28 cellular contexts compared by ENCODE assay signal in genomic region chr12:45166056-45166455, GRCh38. TPM values are rescaled to one million over a fixed set of nuclear protein-coding genes. Genes with fewer than 3 reads are reported as not detected.
DNase-seq lines count a peak whose midpoint lies in the region; ATAC-seq and TF ChIP-seq lines count a peak whose summit lies in the region.
"Had no signal": no experiment of that assay in that cellular context is flagged by ENCODE, and none has a peak within 500 bp of the region (broad histone marks: within the 10 kb centered on the region; RNA-seq: fewer than 3 reads in every experiment).

No MANE protein-coding gene starts in this region.

- H3K4me2 ChIP-seq in IMR-90 (ENCODE audit: low read depth, low read length), result no peak overlapping the region
- H3K4me2 ChIP-seq: BLaER1 treated with 17β-estradiol and CSF1 and Interleukin-3, amounts not matched to agents 10 nM and 100 nM had no signal

- peak; percentile 46 for DNase-seq in AG10803 (ENCODE audit: low read depth)
- peak; percentile 3 for DNase-seq in IMR-90
- DNase-seq in fibroblast of the aortic adventitia (ENCODE audit: low read depth), result peak; percentile 82
- no peak for DNase-seq in gastrocnemius medialis
- DNase-seq in NCI-H2171 treated with DMSO at 0.1 percent for 48 hours (lab: John Stamatoyannopoulos, UW), result no peak
- DNase-seq: ACHN; activated CD4-positive, alpha-beta memory T cell treated with anti-CD3 and anti-CD28 coated beads for 36 hours; activated CD4-positive, alpha-beta T cell treated with anti-CD3 and anti-CD28 coated beads for 1 hour; activated naive CD4-positive, alpha-beta T cell treated with Interleukin-2 at 50 U/mL for 16 hours; amniotic stem cell; DMS153; effector CD4-positive, alpha-beta T cell; H9; head of caudate nucleus; Kasumi-1; NCI-H1436; NCI-H2081 treated with DMSO at 0.1 percent for 48 hours; NCI-H226; NCI-H69; SHP77 treated with DMSO at 0.1 percent for 48 hours; stimulated activated naive CD8-positive, alpha-beta T cell treated with anti-CD3 and anti-CD28 coated beads, Interleukin-15, amount 100 ng/mL, for 72 hours; uterus had no signal

- no peaks in the 10 kb centered on the region for H3K36me3 ChIP-seq in IMR-90 (ENCODE audit: control insufficient read depth, insufficient read depth, low read length)
- no peaks in the 10 kb centered on the region for H3K36me3 ChIP-seq in gastrocnemius medialis
- H3K36me3 ChIP-seq: BLaER1 treated with 17β-estradiol and CSF1 and Interleukin-3, amounts not matched to agents 10 nM and 100 nM; breast epithelium; uterus had no signal

- H2BK5ac ChIP-seq in IMR-90 (ENCODE audit: low read depth, low read length, poor library complexity, severe bottlenecking), result no peak overlapping the region

- H3K18ac ChIP-seq in IMR-90 (ENCODE audit: low read depth, low read length), result no peak overlapping the region

- H2AK5ac ChIP-seq in IMR-90 (ENCODE audit: low read depth, low read length), result no peak overlapping the region

- no peak overlapping the region for H4K8ac ChIP-seq in IMR-90 (ENCODE audit: low read depth in 2 of 2, low read length in 2 of 2)

- no peak overlapping the region for H2BK15ac ChIP-seq in IMR-90 (ENCODE audit: low read depth, low read length)

- H3K14ac ChIP-seq in IMR-90 (replicated peaks; ENCODE audit: low read depth, low read length), result no peak overlapping the region

- no peaks in the 10 kb centered on the region for H3K79me1 ChIP-seq in IMR-90 (ENCODE audit: low read depth in 1 of 2, low read length in 2 of 2)

- no TSS peak for BruUV-seq in IMR-90 (replicated peaks; lab: Mats Ljungman, UMichigan)

- H2AK9ac ChIP-seq in IMR-90 (replicated peaks; ENCODE audit: low read depth, low read length, poor library complexity), result no peak overlapping the region

- no peak overlapping the region for H2AFZ ChIP-seq in IMR-90 (replicated peaks; ENCODE audit: low read length, poor library complexity)
- H2AFZ ChIP-seq: parathyroid adenoma had no signal

- H3K9ac ChIP-seq in IMR-90 (ENCODE audit: low read depth, low read length), result no peak overlapping the region
- H3K9ac ChIP-seq: BLaER1 treated with 17β-estradiol and CSF1 and Interleukin-3, amounts not matched to agents 10 nM and 100 nM; parathyroid adenoma had no signal

- POLR2A ChIA-PET in IMR-90 (lab: Charles Lee; ENCODE audit: unreplicated experiment), result no interaction called here

- H3K4me3 ChIP-seq in AG10803 (ENCODE audit: low read length) (no peak overlapping the region), IMR-90 (ENCODE audit: insufficient read depth, low read depth, low read length) (no peak overlapping the region), fibroblast of the aortic adventitia (ENCODE audit: low read depth, low read length) (no peak overlapping the region), gastrocnemius medialis (no peak overlapping the region)
- H3K4me3 ChIP-seq: BLaER1 treated with 17β-estradiol and CSF1 and Interleukin-3, amounts not matched to agents 10 nM and 100 nM; breast epithelium; uterus had no signal

- H3K27me3 ChIP-seq in IMR-90 (ENCODE audit: control insufficient read depth, insufficient read depth, low read length), result peaks cover 3% of the 10 kb centered on the region; the same call in 1 of the 2 replicates
- H3K27me3 ChIP-seq in gastrocnemius medialis, result no peaks in the 10 kb centered on the region
- H3K27me3 ChIP-seq: BLaER1 treated with 17β-estradiol and CSF1 and Interleukin-3, amounts not matched to agents 10 nM and 100 nM; breast epithelium; uterus had no signal

- in situ Hi-C loops in IMR-90 (cut with MboI; ENCODE audit: low sequenced_read_pairs) (loop anchor here (10.0 kb wide), 1 partner anchor 579 kb away; no protein-coding TSS in a partner anchor), gastrocnemius medialis (cut with MboI; ENCODE audit: low sequenced_read_pairs in 4 of 4) (no loop called here)

- H4K20me1 ChIP-seq in IMR-90 (ENCODE audit: insufficient read depth, low read length), result no peaks in the 10 kb centered on the region
- H4K20me1 ChIP-seq: BLaER1 treated with 17β-estradiol and CSF1 and Interleukin-3, amounts not matched to agents 10 nM and 100 nM had no signal

- TF ChIP-seq POLR2A in IMR-90 (IDR thresholded peaks at IDR 0.05; ENCODE audit: low read depth, low read length) (no peak), gastrocnemius medialis (IDR thresholded peaks at IDR 0.05) (no peak)

- H4K91ac ChIP-seq in IMR-90 (ENCODE audit: insufficient read depth, low read depth, low read length), result no peak overlapping the region

- ATAC-seq in IMR-90 (ENCODE audit: low read depth) (peak; percentile 24; the same call in 1 of the 2 replicates), gastrocnemius medialis (peak; percentile 66 to 79), GM21423 (IDR thresholded peaks at IDR 0.05; ENCODE audit: unreplicated experiment) (no peak), SK-N-SH treated with all-trans-retinoic acid at 6 μM for 48 hours (no peak)
- ATAC-seq: Panc1; stimulated activated naive CD8-positive, alpha-beta T cell treated with anti-CD3 and anti-CD28 coated beads, Interleukin-15, amount 100 ng/mL, for 72 hours had no signal

- H2BK20ac ChIP-seq in IMR-90 (ENCODE audit: low read depth, low read length), result no peak overlapping the region

- H4K5ac ChIP-seq in IMR-90 (ENCODE audit: low read depth, low read length), result no peak overlapping the region

- no peak overlapping the region for H3K23ac ChIP-seq in IMR-90 (ENCODE audit: low read depth, low read length)

- H3K9me3 ChIP-seq in IMR-90 (ENCODE audit: control insufficient read depth, insufficient read depth, low read length) (no peaks in the 10 kb centered on the region; the same call in 1 of the 2 replicates), gastrocnemius medialis (no peaks in the 10 kb centered on the region)
- H3K9me3 ChIP-seq: BLaER1 treated with 17β-estradiol and CSF1 and Interleukin-3, amounts not matched to agents 10 nM and 100 nM; breast epithelium; uterus had no signal

- no peaks in the 10 kb centered on the region for H3K9me1 ChIP-seq in IMR-90 (ENCODE audit: insufficient read depth, low read length)

- no peak overlapping the region for H2BK120ac ChIP-seq in IMR-90 (ENCODE audit: low read depth, low read length)

- intact Hi-C loops in IMR-90 (cut with micrococcal nuclease), result no loop called here
- intact Hi-C loops in gastrocnemius medialis (cut with DNase I; ENCODE audit: low total_unique reads), result loop anchor here (5.0 kb wide), 1 partner anchor 241 kb away; no protein-coding TSS in a partner anchor

- no peak overlapping the region for H3K4ac ChIP-seq in IMR-90 (ENCODE audit: low read depth, low read length)

- TF ChIP-seq RAD21 in IMR-90 (IDR thresholded peaks at IDR 0.05; ENCODE audit: low read length), result no peak

- CTCF ChIA-PET in IMR-90 (lab: Yijun Ruan, JAX), result no interaction called here

- TF ChIP-seq CTCF in AG10803 (conservative IDR thresholded peaks at IDR 0.05; ENCODE audit: low read length), result no peak
- TF ChIP-seq CTCF in IMR-90 (conservative IDR thresholded peaks at IDR 0.05; ENCODE audit: low read depth, low read length), result no peak
- TF ChIP-seq CTCF in fibroblast of the aortic adventitia (IDR thresholded peaks at IDR 0.05; ENCODE audit: insufficient read depth, low read length), result no peak
- no peak for TF ChIP-seq CTCF in gastrocnemius medialis (IDR thresholded peaks at IDR 0.05 in 4 of 5, conservative IDR thresholded peaks at IDR 0.05 in 1 of 5)

- H3K27ac ChIP-seq in IMR-90 (ENCODE audit: insufficient read depth, low read length), result no peak overlapping the region
- peak overlapping the region in 2 of 4 donors; percentile 40 to 52 for H3K27ac ChIP-seq in gastrocnemius medialis
- H3K27ac ChIP-seq: BLaER1 treated with 17β-estradiol and CSF1 and Interleukin-3, amounts not matched to agents 10 nM and 100 nM; parathyroid adenoma; uterus had no signal

- dilution Hi-C loops in IMR-90 (cut with HindIII; ENCODE audit: low sequenced_read_pairs, unreplicated experiment), result no loop called here

- H3K56ac ChIP-seq in IMR-90 (ENCODE audit: extremely low read depth, insufficient read depth, low read length), result no peak overlapping the region

- H3K4me1 ChIP-seq in IMR-90 (ENCODE audit: control insufficient read depth, insufficient read depth, low read length), result no peaks in the 10 kb centered on the region
- peaks cover 24 to 27% of the 10 kb centered on the region in 2 donors for H3K4me1 ChIP-seq in gastrocnemius medialis
- H3K4me1 ChIP-seq: BLaER1 treated with 17β-estradiol and CSF1 and Interleukin-3, amounts not matched to agents 10 nM and 100 nM; breast epithelium; parathyroid adenoma; uterus had no signal

TF ChIP-seq in IMR-90, 13 proteins besides CTCF, POLR2A, EP300 and RAD21 (continues in another document):
- TF ChIP-seq FOS (IDR thresholded peaks at IDR 0.05; ENCODE audit: low read depth, low read length) (no peak), USF2 (IDR thresholded peaks at IDR 0.05; ENCODE audit: low read depth, low read length) (no peak), RCOR1 (IDR thresholded peaks at IDR 0.05; ENCODE audit: insufficient replicate concordance, low read length) (no peak)

TF ChIP-seq in SK-N-SH treated with all-trans-retinoic acid at 6 μM for 48 hours, 23 proteins besides CTCF, POLR2A, EP300 and RAD21 (continues in another document):
- no peak for TF ChIP-seq SNAI2 (CRISPR knock-in tag; IDR thresholded peaks at IDR 0.05)
- TF ChIP-seq POU6F1 (CRISPR knock-in tag; IDR thresholded peaks at IDR 0.05; ENCODE audit: borderline replicate concordance, low read depth), result no peak
- no peak for TF ChIP-seq BACH2 (CRISPR knock-in tag; IDR thresholded peaks at IDR 0.05; ENCODE audit: borderline replicate concordance)
- TF ChIP-seq ZFP30 (CRISPR knock-in tag; IDR thresholded peaks at IDR 0.05), result no peak
- no peak for TF ChIP-seq CSDC2 (CRISPR knock-in tag; IDR thresholded peaks at IDR 0.05)

RNA-seq across cellular contexts. Expression of gene ANO6, which starts 49.8 kb away (rescaled TPM):
- total RNA-seq in IMR-90 (2012; rRNA removed) (41.0 and 46.7 TPM in 2 replicates), fibroblast of the aortic adventitia (ENCODE audit: low replicate concordance) (39.7 and 81.2 TPM in 2 replicates), gastrocnemius medialis (100 to 1,000 TPM in 1 of 4 donors, 10 to 100 TPM in 3; 75.4 to 100 (median 91.8) TPM)
- polyA plus RNA-seq in IMR-90 (2012; rRNA removed), result 18.1 and 21.6 TPM in 2 replicates
- 6.1 and 6.7 TPM in 2 replicates for polyA plus RNA-seq in IMR-90 (2012; cell fraction: cytosol; rRNA removed)
- 2.8 and 17.3 TPM in 2 replicates for polyA plus RNA-seq in IMR-90 (2012; cell fraction: nucleus; rRNA removed; ENCODE audit: low replicate concordance)

Comparison
In these comparisons a context has a peak if more than half of its experiments do, and no peak if none do; other contexts are left out.
1. DNase-seq: peak in AG10803 (single experiment), IMR-90 (single experiment) and fibroblast of the aortic adventitia (single experiment); none in gastrocnemius medialis (0 of 2) and NCI-H2171 treated with DMSO at 0.1 percent for 48 hours (single experiment).
2. ATAC-seq: peak in IMR-90 (single experiment) and gastrocnemius medialis (2 of 2); none in GM21423 (single experiment) and SK-N-SH treated with all-trans-retinoic acid at 6 μM for 48 hours (single experiment).